In genomic region chr2:156429211-156429610, GRCh38 we compare ENCODE assay signal across 13 cellular contexts.
"Had no signal": no experiment of that assay in that cellular context is flagged by ENCODE, and none has a peak within 500 bp of the region (broad histone marks: within the 10 kb centered on the region; RNA-seq: fewer than 3 reads in every experiment).

No MANE protein-coding gene starts in this region.

- H3K36me3 ChIP-seq: lower lobe of right lung, tibial nerve had no signal

- H3K4me2 ChIP-seq: hepatocyte had no signal

- H3K4me3 ChIP-seq: hepatocyte, lower lobe of right lung, tibial nerve had no signal

- H3K27me3 ChIP-seq: hepatocyte, tibial nerve had no signal

- H3K9me3 ChIP-seq: lower lobe of right lung, tibial nerve had no signal

- DNase-seq: activated CD4-positive, alpha-beta memory T cell treated with anti-CD3 and anti-CD28 coated beads, Interleukin-2, amount 10 ng/mL, durations not matched to agents 7 days and 5 days; activated CD4-positive, alpha-beta T cell treated with anti-CD3 and anti-CD28 coated beads for 4 hours; activated T-cell treated with anti-CD3 and anti-CD28 coated beads, Interleukin-2, amount 50 U/mL, for 24 hours; amniotic stem cell; effector memory CD4-positive, alpha-beta T cell; lower lobe of right lung; nephron progenitor cell; SHP77 treated with DMSO at 0.1 percent for 48 hours; stimulated activated CD4-positive, alpha-beta T cell treated with anti-CD3 and anti-CD28 coated beads, Interleukin-12 subunit alpha, Interleukin-12 subunit beta, amount 100 ng/mL, for 4 hours; stimulated activated CD4-positive, alpha-beta T cell treated with anti-CD3 and anti-CD28 coated beads, Interleukin-2, amount 100 ng/mL, for 24 hours; T-helper 17 cell had no signal

- H2AFZ ChIP-seq: hepatocyte had no signal

- H3K79me2 ChIP-seq: hepatocyte had no signal

- H3K27ac ChIP-seq: hepatocyte, lower lobe of right lung had no signal
